Comparison of ENCODE assay signal across 22 cellular contexts in the genomic region with DNA sequence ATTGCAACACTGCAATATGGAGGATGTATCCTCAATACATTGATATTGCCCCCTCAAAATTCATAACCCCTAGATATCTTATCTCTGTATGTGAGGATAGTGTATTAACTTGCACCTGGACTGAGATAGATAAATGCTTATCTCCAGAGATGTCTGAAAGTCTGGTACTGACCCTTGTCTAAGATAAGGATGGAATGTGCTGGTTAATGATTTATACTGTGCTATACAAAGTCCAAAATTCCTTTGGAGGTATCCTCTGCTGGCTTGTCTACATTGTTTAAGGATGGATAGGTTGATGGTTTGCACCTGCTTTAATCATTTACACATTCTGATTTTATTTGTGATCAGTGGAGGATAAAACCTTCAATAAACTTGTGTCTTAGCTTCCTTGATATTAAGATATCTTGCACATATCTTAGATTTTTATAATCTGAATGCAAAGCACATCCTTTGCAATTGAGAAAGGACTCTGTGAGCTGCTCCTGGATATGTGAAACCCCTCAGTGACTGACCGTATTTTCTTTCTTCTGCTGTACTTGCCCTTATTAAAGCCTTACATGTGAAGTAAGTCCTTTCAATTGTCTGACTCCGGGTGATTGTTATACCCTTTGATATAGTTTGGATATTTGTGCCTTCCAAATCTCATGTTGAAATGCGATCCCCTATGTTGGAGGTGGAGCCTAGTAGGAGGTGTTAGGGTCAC.
"Had no signal": no experiment of that assay in that cellular context is flagged by ENCODE, and none has a peak within 500 bp of the region (broad histone marks: within the 10 kb centered on the region; RNA-seq: fewer than 3 reads in every experiment).

No MANE protein-coding gene starts in this region.

- H3K27ac ChIP-seq: cardiac muscle cell, parathyroid adenoma, thyroid gland, vagina had no signal

- H3K27me3 Mint-ChIP-seq: activated B cell treated with CpG ODN at 0.5 μM for 24 hours; activated CD4-positive, alpha-beta T cell treated with anti-CD3 and anti-CD28 coated beads, Interleukin-2, amount 10 ng/mL, durations not matched to agents 24 days and 14 days; activated CD8-positive, alpha-beta T cell treated with anti-CD3 and anti-CD28 coated beads for 36 hours; activated naive CD8-positive, alpha-beta T cell treated with anti-CD3 and anti-CD28 coated beads for 36 hours; activated T-helper 17 cell treated with anti-CD3 and anti-CD28 coated beads, Interleukin-2, amount 50 U/mL, for 72 hours; naive thymus-derived CD4-positive, alpha-beta T cell had no signal

- H3K27ac Mint-ChIP-seq: activated B cell treated with CpG ODN at 0.5 μM for 24 hours; activated CD4-positive, alpha-beta T cell treated with anti-CD3 and anti-CD28 coated beads, Interleukin-2, amount 10 ng/mL, durations not matched to agents 24 days and 14 days; activated CD8-positive, alpha-beta T cell treated with anti-CD3 and anti-CD28 coated beads for 36 hours; activated naive CD8-positive, alpha-beta T cell treated with anti-CD3 and anti-CD28 coated beads for 36 hours; activated T-helper 17 cell treated with anti-CD3 and anti-CD28 coated beads, Interleukin-2, amount 50 U/mL, for 72 hours; naive thymus-derived CD4-positive, alpha-beta T cell; T-cell had no signal

- H3K9me3 Mint-ChIP-seq: activated B cell treated with CpG ODN at 0.5 μM for 24 hours; activated CD4-positive, alpha-beta T cell treated with anti-CD3 and anti-CD28 coated beads, Interleukin-2, amount 10 ng/mL, durations not matched to agents 24 days and 14 days; activated CD8-positive, alpha-beta T cell treated with anti-CD3 and anti-CD28 coated beads for 36 hours; activated naive CD8-positive, alpha-beta T cell treated with anti-CD3 and anti-CD28 coated beads for 36 hours; activated T-helper 17 cell treated with anti-CD3 and anti-CD28 coated beads, Interleukin-2, amount 50 U/mL, for 72 hours; naive thymus-derived CD4-positive, alpha-beta T cell had no signal

- H3K4me3 ChIP-seq: cardiac muscle cell, thyroid gland, vagina had no signal

- H3K4me3 Mint-ChIP-seq: activated B cell treated with CpG ODN at 0.5 μM for 24 hours; activated CD4-positive, alpha-beta T cell treated with anti-CD3 and anti-CD28 coated beads, Interleukin-2, amount 10 ng/mL, durations not matched to agents 24 days and 14 days; activated CD8-positive, alpha-beta T cell treated with anti-CD3 and anti-CD28 coated beads for 36 hours; activated naive CD8-positive, alpha-beta T cell treated with anti-CD3 and anti-CD28 coated beads for 36 hours; activated T-helper 17 cell treated with anti-CD3 and anti-CD28 coated beads, Interleukin-2, amount 50 U/mL, for 72 hours; naive thymus-derived CD4-positive, alpha-beta T cell; T-cell had no signal

- H3K4me1 Mint-ChIP-seq: activated B cell treated with CpG ODN at 0.5 μM for 24 hours; activated CD4-positive, alpha-beta T cell treated with anti-CD3 and anti-CD28 coated beads, Interleukin-2, amount 10 ng/mL, durations not matched to agents 24 days and 14 days; activated T-helper 17 cell treated with anti-CD3 and anti-CD28 coated beads, Interleukin-2, amount 50 U/mL, for 72 hours had no signal

- H3K36me3 Mint-ChIP-seq: activated naive CD8-positive, alpha-beta T cell treated with anti-CD3 and anti-CD28 coated beads for 36 hours; naive thymus-derived CD4-positive, alpha-beta T cell; T-cell had no signal

- H3K9me3 ChIP-seq: thyroid gland, vagina had no signal

- H3K36me3 ChIP-seq: cardiac muscle cell, thyroid gland, vagina had no signal

- H3K4me1 ChIP-seq: parathyroid adenoma, thyroid gland, vagina had no signal

- DNase-seq: activated B cell treated with CpG ODN at 0.5 μM for 24 hours; activated CD4-positive, alpha-beta T cell treated with anti-CD3 and anti-CD28 coated beads, Interleukin-2, amount 10 ng/mL, durations not matched to agents 24 days and 14 days; activated CD8-positive, alpha-beta T cell treated with anti-CD3 and anti-CD28 coated beads for 36 hours; activated naive CD4-positive, alpha-beta T cell; activated naive CD8-positive, alpha-beta T cell treated with anti-CD3 and anti-CD28 coated beads for 36 hours; activated T-cell treated with anti-CD3 and anti-CD28 coated beads, Interleukin-2, amount 50 U/mL, for 1 hour; amniotic stem cell; foreskin fibroblast; hippocampal formation; left ventricle myocardium superior; mesenchymal stem cell; naive thymus-derived CD4-positive, alpha-beta T cell; stimulated activated CD4-positive, alpha-beta T cell treated with anti-CD3 and anti-CD28 coated beads, Interleukin-12 subunit alpha, Interleukin-12 subunit beta, amount 100 ng/mL, for 4 hours; stimulated activated CD4-positive, alpha-beta T cell treated with anti-CD3 and anti-CD28 coated beads, Interleukin-1b, Interleukin-23, amount 100 ng/mL, for 48 hours; stimulated activated CD8-positive, alpha-beta memory T cell treated with anti-CD3 and anti-CD28 coated beads, Interleukin-4, amount 100 ng/mL, for 48 hours; stimulated activated naive CD4-positive, alpha-beta T cell treated with Interleukin-2 at 50 U/mL for 16 hours; T-cell; thyroid gland had no signal

- H3K27me3 ChIP-seq: cardiac muscle cell, thyroid gland, vagina had no signal

- ATAC-seq: activated CD8-positive, alpha-beta T cell treated with anti-CD3 and anti-CD28 coated beads for 36 hours; activated T-helper 17 cell treated with anti-CD3 and anti-CD28 coated beads, Interleukin-2, amount 50 U/mL, for 72 hours; left ventricle myocardium superior; naive thymus-derived CD4-positive, alpha-beta T cell; T-cell had no signal
